Comparison of ENCODE assay signal across 12 cellular contexts in the genomic region with DNA sequence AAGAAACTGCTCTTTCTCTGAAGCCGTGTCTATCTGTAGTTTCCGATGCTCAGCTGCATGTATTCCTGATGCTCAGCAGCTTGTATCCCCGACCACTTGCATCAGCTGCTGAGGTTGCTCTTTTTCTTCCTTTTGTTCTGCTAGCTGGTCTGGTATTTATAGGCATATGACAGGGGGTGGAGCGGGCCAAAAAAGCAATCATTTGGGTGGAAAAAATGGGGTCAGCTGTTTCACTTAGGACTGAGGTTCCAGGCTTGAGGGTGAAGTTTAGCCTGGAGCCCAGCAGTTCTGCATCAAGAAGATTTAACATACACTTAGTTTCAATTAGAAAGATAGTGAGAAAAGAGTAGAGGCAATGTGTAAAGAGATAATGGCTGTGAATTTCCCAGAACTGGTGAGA. TPM values are rescaled to one million over a fixed set of nuclear protein-coding genes. Genes with fewer than 3 reads are reported as not detected.
DNase-seq lines count a peak whose midpoint lies in the region; ATAC-seq, FAIRE-seq and TF ChIP-seq lines count a peak whose summit lies in the region.
"Had no signal": no experiment of that assay in that cellular context is flagged by ENCODE, and none has a peak within 500 bp of the region (broad histone marks: within the 10 kb centered on the region; RNA-seq: fewer than 3 reads in every experiment).

No MANE protein-coding gene starts in this region.

- FAIRE-seq in HepG2 (lab: Jason Lieb, UNC): no peak

- ATAC-seq in left ventricle myocardium superior (peak; percentile 66), HepG2 (no peak), GM18517 (IDR thresholded peaks at IDR 0.05; ENCODE audit: unreplicated experiment) (no peak)
- ATAC-seq: lower lobe of right lung had no signal

- H3K9ac ChIP-seq in HepG2 (ENCODE audit: insufficient read depth, low read depth, low read length) (no peak overlapping the region), GM23248 (no peak overlapping the region)

- H3K79me2 ChIP-seq in HepG2 (ENCODE audit: insufficient read depth, low read length): no peaks in the 10 kb centered on the region
- H3K79me2 ChIP-seq in GM23248 (ENCODE audit: insufficient read depth): no peaks in the 10 kb centered on the region

- 96% methylated on average over 4 of the region's 4 CpGs for WGBS in HepG2 (ENCODE audit: low lambda C conversion rate)
- 70 to 77% methylated on average over 4 of the region's 4 CpGs for WGBS in GM23248 (ENCODE audit: low coverage in 1 of 2, low lambda C conversion rate in 2 of 2, missing lambda C conversion rate in 2 of 2), 2 experiments

- H3K4me1 ChIP-seq in left ventricle myocardium inferior: peaks cover 11% of the 10 kb centered on the region
- H3K4me1 ChIP-seq in HepG2 (ENCODE audit: insufficient read depth, low read length): peaks cover 43% of the 10 kb centered on the region
- peaks cover 12% of the 10 kb centered on the region for H3K4me1 ChIP-seq in GM23248 (ENCODE audit: insufficient read depth)

- H3K9me3 ChIP-seq in left ventricle myocardium inferior (replicated peaks): peaks cover 11% of the 10 kb centered on the region
- peaks cover 7% of the 10 kb centered on the region for H3K9me3 ChIP-seq in HepG2 (ENCODE audit: low read length)
- H3K9me3 ChIP-seq in GM23248 (ENCODE audit: low read depth): no peaks in the 10 kb centered on the region
- H3K9me3 ChIP-seq: esophagus muscularis mucosa had no signal

- TF ChIP-seq CTCF in left ventricle myocardium inferior (IDR thresholded peaks at IDR 0.05; ENCODE audit: borderline replicate concordance) (no peak), HepG2 (CRISPR knock-in tag; IDR thresholded peaks at IDR 0.05) (no peak)

- TF ChIP-seq EP300 in HepG2 (IDR thresholded peaks at IDR 0.05; ENCODE audit: low read depth in 2 of 2, low read length in 2 of 2): no peak
- TF ChIP-seq EP300 in HepG2 (CRISPR knock-in tag; IDR thresholded peaks at IDR 0.05; ENCODE audit: borderline replicate concordance): no peak

- H3K36me3 ChIP-seq in left ventricle myocardium inferior: no peaks in the 10 kb centered on the region
- no peaks in the 10 kb centered on the region for H3K36me3 ChIP-seq in HepG2 (replicated peaks in 1 of 2; ENCODE audit: control insufficient read depth in 1 of 2, insufficient read depth in 2 of 2, low read length in 2 of 2)
- H3K36me3 ChIP-seq in GM23248 (ENCODE audit: low read depth): no peaks in the 10 kb centered on the region
- H3K36me3 ChIP-seq: esophagus muscularis mucosa, lower lobe of right lung had no signal

- CTCF ChIA-PET in HepG2 (lab: Yijun Ruan, JAX; ENCODE audit: low intra/inter-chr PET ratio, low total read pairs): no interaction called here

- no peaks in the 10 kb centered on the region for H3K9me2 ChIP-seq in GM23248 (ENCODE audit: insufficient read depth)

- no peak for TF ChIP-seq POLR2A in HepG2 (IDR thresholded peaks at IDR 0.05; ENCODE audit: insufficient read depth in 1 of 2, low read depth in 2 of 2, low read length in 2 of 2)

- intact Hi-C loops in left ventricle myocardium superior (cut with micrococcal nuclease): no loop called here
- intact Hi-C loops in left ventricle myocardium inferior (cut with micrococcal nuclease): no loop called here
- intact Hi-C loops in HepG2 (cut with micrococcal nuclease; ENCODE audit: unreplicated experiment): no loop called here

- no TSS peak for BruUV-seq in HepG2 (replicated peaks; lab: Mats Ljungman, UMichigan)

- DNase-seq in left ventricle myocardium superior (no peak), left ventricle myocardium inferior (no peak), OCI-M1 (lab: John Stamatoyannopoulos, UW) (peak; percentile 63), HepG2 (ENCODE audit: low spot score) (no peak), LoVo (ENCODE audit: low spot score) (no peak), GM23248 (no peak), Ammon's horn (ENCODE audit: low spot score) (no peak)
- DNase-seq: lower lobe of right lung; stimulated activated CD4-positive, alpha-beta T cell treated with anti-CD3 and anti-CD28 coated beads, Interleukin-1b, Interleukin-23, amount 100 ng/mL, for 48 hours had no signal

- H3K27ac ChIP-seq in left ventricle myocardium inferior (replicated peaks): no peak overlapping the region
- no peak overlapping the region for H3K27ac ChIP-seq in HepG2 (ENCODE audit: extremely low read length, insufficient read depth, low read length)
- H3K27ac ChIP-seq in GM23248: no peak overlapping the region
- H3K27ac ChIP-seq: esophagus muscularis mucosa, HL-60, lower lobe of right lung had no signal

- H3F3A ChIP-seq in GM23248 (ENCODE audit: insufficient read depth): peaks cover 11% of the 10 kb centered on the region

- H3K4me3 ChIP-seq in left ventricle myocardium inferior (no peak overlapping the region), HepG2 (replicated peaks in 1 of 3; ENCODE audit: insufficient read depth in 1 of 3, low read depth in 2 of 3, low read length in 3 of 3) (no peak overlapping the region), GM23248 (no peak overlapping the region)
- H3K4me3 ChIP-seq: esophagus muscularis mucosa, lower lobe of right lung had no signal

- TF ChIP-seq RAD21 in HepG2 (CRISPR knock-in tag; IDR thresholded peaks at IDR 0.05): no peak

- no peak overlapping the region for H2AFZ ChIP-seq in HepG2 (ENCODE audit: low read length)
- no peak overlapping the region for H2AFZ ChIP-seq in GM23248

- H4K20me1 ChIP-seq in HepG2 (ENCODE audit: insufficient read depth, low read length): no peaks in the 10 kb centered on the region
- H4K20me1 ChIP-seq in GM23248 (ENCODE audit: insufficient read depth): no peaks in the 10 kb centered on the region

- H3K4me2 ChIP-seq in HepG2 (ENCODE audit: low read depth, low read length) (no peak overlapping the region), GM23248 (ENCODE audit: unreplicated experiment) (no peak overlapping the region)

- POLR2A ChIA-PET in HepG2 (lab: Yijun Ruan, JAX): no interaction called here

- H3K27me3 ChIP-seq in left ventricle myocardium inferior (ENCODE audit: low read depth) (no peaks in the 10 kb centered on the region), HepG2 (ENCODE audit: control insufficient read depth in 1 of 2, insufficient read depth in 2 of 2, low read length in 2 of 2) (no peaks in the 10 kb centered on the region), GM23248 (replicated peaks; ENCODE audit: insufficient read depth) (no peaks in the 10 kb centered on the region)
- H3K27me3 ChIP-seq: esophagus muscularis mucosa had no signal

- in situ Hi-C loops in HepG2 (cut with HindIII; ENCODE audit: extremely low pct_ligation_motif_present, low pct_unique_long_range_greater_than_20kb): no loop called here
- in situ Hi-C loops in GM23248 (cut with MboI): no loop called here

TF ChIP-seq in HepG2, 621 proteins besides CTCF, POLR2A, EP300 and RAD21:
- TF ChIP-seq MAFF (IDR thresholded peaks at IDR 0.05; ENCODE audit: low read depth, low read length) (0 out of 2 replicates have a peak, but pooled peaks have one; percentile 16), MAFK (conservative IDR thresholded peaks at IDR 0.05 in 1 of 2, IDR thresholded peaks at IDR 0.05 in 1 of 2; ENCODE audit: low read length in 2 of 2) (peak; percentile 2 to 37; a peak in 1 of 4 replicates), ZMAT3 (CRISPR knock-in tag; conservative IDR thresholded peaks at IDR 0.05) (no peak)

RNA-seq across cellular contexts. Expression of gene AMN1, which starts 23.6 kb away (rescaled TPM):
- total RNA-seq in left ventricle myocardium superior (16.7 TPM), left ventricle myocardium inferior (13.9 TPM), HepG2 (2016; rRNA removed; fragmentation: Illumina TruSeq; extraction: Trizol) (7.5 and 11.3 TPM in 2 replicates)
- 7.7 and 9.1 TPM in 2 replicates for total RNA-seq in HepG2 (2016; cell fraction: cytosol; rRNA removed; fragmentation: Illumina TruSeq; extraction: Trizol; ENCODE audit: low read depth)
- total RNA-seq in HepG2 (2016; cell fraction: insoluble cytoplasmic fraction; rRNA removed; fragmentation: Illumina TruSeq; extraction: Trizol): 8.3 and 9.6 TPM in 2 replicates
- 8.9 and 9.0 TPM in 2 replicates for total RNA-seq in HepG2 (2016; cell fraction: membrane; rRNA removed; fragmentation: Illumina TruSeq; extraction: Trizol)
- 6.7 and 6.8 TPM in 2 replicates for total RNA-seq in HepG2 (2016; cell fraction: nucleus; rRNA removed; fragmentation: Illumina TruSeq; extraction: Trizol)
- polyA plus RNA-seq in HepG2 (2011; rRNA removed) (26.3 and 26.5 TPM in 2 replicates), GM23248 (2016; fragmentation: Nextera tagmentation; extraction: Ambion mirVana) (5.0 and 5.2 TPM in 2 replicates)
- 13.9 and 26.8 TPM in 2 replicates for polyA plus RNA-seq in HepG2 (2011; cell fraction: cytosol; rRNA removed)
- 10.6 and 16.4 TPM in 2 replicates for polyA plus RNA-seq in HepG2 (2011; cell fraction: nucleus; rRNA removed)
- polyA plus RNA-seq in HepG2 (2012): 20.1 and 34.9 TPM in 2 replicates
- polyA plus RNA-seq in HepG2 (2016; cell fraction: cytosol; fragmentation: Illumina TruSeq; extraction: Trizol; ENCODE audit: low read depth): 3.8 and 4.5 TPM in 2 replicates
- polyA plus RNA-seq in HepG2 (2016; cell fraction: insoluble cytoplasmic fraction; fragmentation: Illumina TruSeq; extraction: Trizol; ENCODE audit: low read depth): 9.2 and 10.1 TPM in 2 replicates
- polyA plus RNA-seq in HepG2 (2016; cell fraction: membrane; fragmentation: Illumina TruSeq; extraction: Trizol; ENCODE audit: low read depth): 7.3 and 8.2 TPM in 2 replicates
- polyA plus RNA-seq in HepG2 (2016; cell fraction: nucleus; fragmentation: Illumina TruSeq; extraction: Trizol; ENCODE audit: insufficient read depth, low read depth): 8.4 and 8.8 TPM in 2 replicates
- polyA minus RNA-seq in HepG2 (2011; rRNA and poly(A)+ RNA removed; ENCODE audit: low replicate concordance): 3.4 and 6.6 TPM in 2 replicates
- 9.8 and 12.4 TPM in 2 replicates for polyA minus RNA-seq in HepG2 (2011; cell fraction: cytosol; rRNA and poly(A)+ RNA removed)
- 15.1 and 20.8 TPM in 2 replicates for polyA minus RNA-seq in HepG2 (2011; cell fraction: nucleus; rRNA and poly(A)+ RNA removed)
- 5.7 and 12.9 TPM in 2 replicates for total RNA-seq in GM23248 (2014; rRNA removed; shearing (Covaris generic))
